ENCODE assay signal across 8 cellular contexts in genomic region chr21:26715878-26716506, GRCh38.
DNase-seq lines count a peak whose midpoint lies in the region; ATAC-seq, FAIRE-seq and TF ChIP-seq lines count a peak whose summit lies in the region.

No MANE protein-coding gene starts in this region.

- peaks cover 0 to 5% (median 0%) of the 10 kb centered on the region in 3 donors for H3K4me1 ChIP-seq in gastroesophageal sphincter
- H3K4me1 ChIP-seq in pancreas: no peaks in the 10 kb centered on the region

- H3K4me3 Mint-ChIP-seq in activated CD4-positive, alpha-beta T cell treated with anti-CD3 and anti-CD28 coated beads, Interleukin-2, amount 10 ng/mL, durations not matched to agents 24 days and 14 days: no peak overlapping the region
- H3K4me3 Mint-ChIP-seq in effector memory CD8-positive, alpha-beta T cell: no peak overlapping the region

- H3K4me1 Mint-ChIP-seq in activated CD4-positive, alpha-beta T cell treated with anti-CD3 and anti-CD28 coated beads, Interleukin-2, amount 10 ng/mL, durations not matched to agents 24 days and 14 days: no peaks in the 10 kb centered on the region
- H3K4me1 Mint-ChIP-seq in effector memory CD8-positive, alpha-beta T cell (ENCODE audit: low read depth in 2 of 2): no peaks in the 10 kb centered on the region

- peaks cover 3% of the 10 kb centered on the region for H3K27me3 ChIP-seq in gastroesophageal sphincter
- H3K27me3 ChIP-seq in pancreas: no peaks in the 10 kb centered on the region

- H3K36me3 Mint-ChIP-seq in activated CD4-positive, alpha-beta T cell treated with anti-CD3 and anti-CD28 coated beads, Interleukin-2, amount 10 ng/mL, durations not matched to agents 24 days and 14 days (ENCODE audit: low read depth): no peaks in the 10 kb centered on the region
- no peaks in the 10 kb centered on the region for H3K36me3 Mint-ChIP-seq in effector memory CD8-positive, alpha-beta T cell (ENCODE audit: insufficient read depth)

- DNase-seq in AG08396 (ENCODE audit: low spot score) (peak; percentile 78), GM13976 (ENCODE audit: low spot score) (peak; percentile 29), LoVo (ENCODE audit: low spot score) (peak; percentile 18), pancreas (peak in 4 of 6 donors; percentile 23 to 44 (median 28)), mesenteric fat pad (ENCODE audit: low spot score) (no peak)
- peak; percentile 75 for DNase-seq in activated CD4-positive, alpha-beta T cell treated with anti-CD3 and anti-CD28 coated beads, Interleukin-2, amount 10 ng/mL, durations not matched to agents 24 days and 14 days
- no peak for DNase-seq in effector memory CD8-positive, alpha-beta T cell

- no peak for TF ChIP-seq EP300 in gastroesophageal sphincter (IDR thresholded peaks at IDR 0.05)

- TF ChIP-seq CTCF in GM13976 (IDR thresholded peaks at IDR 0.05; ENCODE audit: borderline replicate concordance, control extremely low read depth, extremely low read depth, insufficient read depth, missing control alignments) (peak; percentile 60), gastroesophageal sphincter (IDR thresholded peaks at IDR 0.05) (peak; percentile 49 to 81 (median 58)), pancreas (IDR thresholded peaks at IDR 0.05) (peak; percentile 58 to 68 (median 62))

- in situ Hi-C loops in GM13976 (cut with MboI; ENCODE audit: low sequenced_read_pairs, unreplicated experiment): loop anchor here (25.0 kb wide), 1 partner anchor 829 kb away; no protein-coding TSS in a partner anchor

- WGBS in gastroesophageal sphincter (ENCODE audit: low coverage in 1 of 2), 2 donors: 22 to 54% methylated on average over 3 to 4 of the region's 7 CpGs
- WGBS in pancreas, 2 donors: 10 to 20% methylated on average over 7 of the region's 7 CpGs

- no peak overlapping the region for H3K4me3 ChIP-seq in gastroesophageal sphincter
- H3K4me3 ChIP-seq in pancreas: no peak overlapping the region

- H3K27me3 Mint-ChIP-seq in activated CD4-positive, alpha-beta T cell treated with anti-CD3 and anti-CD28 coated beads, Interleukin-2, amount 10 ng/mL, durations not matched to agents 24 days and 14 days: no peaks in the 10 kb centered on the region
- peaks cover 0 to 11% of the 10 kb centered on the region in 2 donors for H3K27me3 Mint-ChIP-seq in effector memory CD8-positive, alpha-beta T cell

- ATAC-seq in gastroesophageal sphincter: peak; percentile 66
- ATAC-seq in pancreas: peak; percentile 79 to 95 (median 92)
- ATAC-seq in effector memory CD8-positive, alpha-beta T cell (replicated peaks): no peak

- intact Hi-C loops in activated CD4-positive, alpha-beta T cell treated with anti-CD3 and anti-CD28 coated beads, Interleukin-2, amount 10 ng/mL, durations not matched to agents 24 days and 14 days (cut with micrococcal nuclease): loop anchor here (2.0 to 5.0 kb wide), 2 partner anchors 819 to 833 kb away; no protein-coding TSS in a partner anchor
- intact Hi-C loops in pancreas (cut with DNase I): loop anchor here in 2 of 3 donors (5.0 to 10.0 kb wide), 3 partner anchors 829 to 1101 kb away; no protein-coding TSS in a partner anchor

- FAIRE-seq in pancreas (lab: Jason Lieb, UNC): no peak

- no peaks in the 10 kb centered on the region for H3K36me3 ChIP-seq in gastroesophageal sphincter
- no peaks in the 10 kb centered on the region for H3K36me3 ChIP-seq in pancreas

- H3K9me3 ChIP-seq in gastroesophageal sphincter (no peaks in the 10 kb centered on the region), pancreas (no peaks in the 10 kb centered on the region)

- H3K9me3 Mint-ChIP-seq in activated CD4-positive, alpha-beta T cell treated with anti-CD3 and anti-CD28 coated beads, Interleukin-2, amount 10 ng/mL, durations not matched to agents 24 days and 14 days: no peaks in the 10 kb centered on the region
- H3K9me3 Mint-ChIP-seq in effector memory CD8-positive, alpha-beta T cell: no peaks in the 10 kb centered on the region

- H3K27ac Mint-ChIP-seq in activated CD4-positive, alpha-beta T cell treated with anti-CD3 and anti-CD28 coated beads, Interleukin-2, amount 10 ng/mL, durations not matched to agents 24 days and 14 days: no peak overlapping the region
- no peak overlapping the region for H3K27ac Mint-ChIP-seq in effector memory CD8-positive, alpha-beta T cell

- no peak for TF ChIP-seq POLR2A in gastroesophageal sphincter (IDR thresholded peaks at IDR 0.05)

- H3K27ac ChIP-seq in gastroesophageal sphincter: no peak overlapping the region
- no peak overlapping the region for H3K27ac ChIP-seq in pancreas

Comparison
In these comparisons a context has a peak if more than half of its experiments do, and no peak if none do; other contexts are left out.
1. DNase-seq: peak in AG08396 (single experiment), GM13976 (single experiment), LoVo (single experiment), activated CD4-positive, alpha-beta T cell treated with anti-CD3 and anti-CD28 coated beads, Interleukin-2, amount 10 ng/mL, durations not matched to agents 24 days and 14 days (single experiment) and pancreas (4 of 6); none in effector memory CD8-positive, alpha-beta T cell (0 of 3) and mesenteric fat pad (single experiment).
2. Peak in every context shown above with its lines, with median percentiles within 50 percentile points of each other: CTCF ChIP-seq.